In genomic region chr18:36179562-36180334, GRCh38 we compare ENCODE assay signal across 10 cellular contexts. TPM values are rescaled to one million over a fixed set of nuclear protein-coding genes. Genes with fewer than 3 reads are reported as not detected.
A peak's percentile ranks its signal among the peaks of the same experiment; 100 is the strongest.
DNase-seq lines count a peak whose midpoint lies in the region; ATAC-seq and TF ChIP-seq lines count a peak whose summit lies in the region.
"Had no signal": no experiment of that assay in that cellular context is flagged by ENCODE, and none has a peak within 500 bp of the region (broad histone marks: within the 10 kb centered on the region; RNA-seq: fewer than 3 reads in every experiment).

No MANE protein-coding gene starts in this region.

- TF ChIP-seq CTCF in CD8-positive, alpha-beta T cell (IDR thresholded peaks at IDR 0.05) = no peak
- TF ChIP-seq CTCF in fibroblast of lung (conservative IDR thresholded peaks at IDR 0.05 in 1 of 2, IDR thresholded peaks at IDR 0.05 in 1 of 2; ENCODE audit: low read depth in 1 of 2, low read length in 2 of 2) = no peak
- no peak for TF ChIP-seq CTCF in ovary (IDR thresholded peaks at IDR 0.05)
- TF ChIP-seq CTCF in BE2C (IDR thresholded peaks at IDR 0.05; ENCODE audit: low read depth, low read length) = no peak

- POLR2A ChIA-PET in CD8-positive, alpha-beta T cell (lab: Charles Lee) = interaction anchor here (1.0 kb wide), 2 partner anchors 51 to 206 kb away, joined by 3 read pairs; partner anchors contain the start of gene SLC39A6

- no peaks in the 10 kb centered on the region for H3K9me3 Mint-ChIP-seq in CD8-positive, alpha-beta T cell
- H3K9me3 Mint-ChIP-seq: stimulated activated naive CD8-positive, alpha-beta T cell treated with anti-CD3 and anti-CD28 coated beads, Interleukin-15, Interleukin-2, amounts not matched to agents 100 ng/mL and 50 ng/mL, for 24 hours had no signal

- peak overlapping the region; percentile 1 for H3K27ac Mint-ChIP-seq in CD8-positive, alpha-beta T cell
- H3K27ac Mint-ChIP-seq: stimulated activated naive CD8-positive, alpha-beta T cell treated with anti-CD3 and anti-CD28 coated beads, Interleukin-15, Interleukin-2, amounts not matched to agents 100 ng/mL and 50 ng/mL, for 24 hours had no signal

- peaks cover 3% of the 10 kb centered on the region for H3K36me3 ChIP-seq in CD8-positive, alpha-beta T cell (ENCODE audit: insufficient read depth, low read length)
- H3K36me3 ChIP-seq in fibroblast of lung (ENCODE audit: control insufficient read depth, insufficient read depth, low read length) (peaks cover 2% of the 10 kb centered on the region), ovary (no peaks in the 10 kb centered on the region), BE2C (no peaks in the 10 kb centered on the region)

- H3K4me2 ChIP-seq in fibroblast of lung (ENCODE audit: extremely low read depth, insufficient read depth, low read length) = peak overlapping the region; percentile 25

- intact Hi-C loops in CD8-positive, alpha-beta T cell (cut with DNase I, micrococcal nuclease) = no loop called here
- intact Hi-C loops in ovary (cut with DNase I) = loop anchor here in 1 of 4 donors (10.0 kb wide), 1 partner anchor 1275 kb away; no protein-coding TSS in a partner anchor

- no peak overlapping the region for H3K4me3 ChIP-seq in CD8-positive, alpha-beta T cell (ENCODE audit: low read depth, low read length)
- H3K4me3 ChIP-seq in fibroblast of lung (replicated peaks in 1 of 4; ENCODE audit: control extremely low read depth in 1 of 4, insufficient read depth in 1 of 4, low read depth in 3 of 4, low read length in 4 of 4) (no peak overlapping the region), ovary (no peak overlapping the region), BE2C (ENCODE audit: low read depth, low read length) (no peak overlapping the region)

- no peaks in the 10 kb centered on the region for H3K9me3 ChIP-seq in CD8-positive, alpha-beta T cell (ENCODE audit: low read length)
- H3K9me3 ChIP-seq in fibroblast of lung (ENCODE audit: control insufficient read depth, insufficient read depth, low read depth, low read length) (no peaks in the 10 kb centered on the region), ovary (no peaks in the 10 kb centered on the region), BE2C (no peaks in the 10 kb centered on the region)

- no peak for ATAC-seq in CD8-positive, alpha-beta T cell
- ATAC-seq in GM21360 (IDR thresholded peaks at IDR 0.05; ENCODE audit: unreplicated experiment) = no peak

- H3K27ac ChIP-seq in CD8-positive, alpha-beta T cell (ENCODE audit: low read depth, low read length) = no peak overlapping the region
- H3K27ac ChIP-seq in fibroblast of lung (ENCODE audit: insufficient read depth, low read length) = peak overlapping the region; percentile 22
- peak overlapping the region; percentile 53 to 87 for H3K27ac ChIP-seq in ovary

- H2AFZ ChIP-seq in fibroblast of lung (ENCODE audit: low read length) = no peak overlapping the region

- peaks cover 30% of the 10 kb centered on the region for H3K36me3 Mint-ChIP-seq in CD8-positive, alpha-beta T cell

- H3K4me1 Mint-ChIP-seq in CD8-positive, alpha-beta T cell (ENCODE audit: low read depth) = peaks cover 9% of the 10 kb centered on the region

- no peaks in the 10 kb centered on the region for H4K20me1 ChIP-seq in fibroblast of lung (ENCODE audit: control insufficient read depth, extremely low read depth, insufficient read depth, low read length)

- peaks cover 4% of the 10 kb centered on the region for H3K4me1 ChIP-seq in CD8-positive, alpha-beta T cell (ENCODE audit: insufficient read depth, low read length)
- H3K4me1 ChIP-seq in fibroblast of lung (ENCODE audit: control insufficient read depth, extremely low read depth, insufficient read depth, low read length) (peaks cover 7% of the 10 kb centered on the region), ovary (ENCODE audit: insufficient read depth) (peaks cover 14% of the 10 kb centered on the region), BE2C (no peaks in the 10 kb centered on the region)

- no peaks in the 10 kb centered on the region for H3K27me3 Mint-ChIP-seq in CD8-positive, alpha-beta T cell (ENCODE audit: low read depth)
- H3K27me3 Mint-ChIP-seq: stimulated activated naive CD8-positive, alpha-beta T cell treated with anti-CD3 and anti-CD28 coated beads, Interleukin-15, Interleukin-2, amounts not matched to agents 100 ng/mL and 50 ng/mL, for 24 hours had no signal

- H3K9ac ChIP-seq in fibroblast of lung (ENCODE audit: insufficient read depth, low read length) = no peak overlapping the region

- WGBS in ovary, 3 donors = 3 to 5% (median 3%) methylated on average over 7 of the region's 7 CpGs

- TF ChIP-seq POLR2A in ovary (IDR thresholded peaks at IDR 0.05) = no peak

- no peak for DNase-seq in CD8-positive, alpha-beta T cell
- DNase-seq in fibroblast of lung (ENCODE audit: low read depth in 2 of 2) = peak; percentile 84 to 93
- peak; percentile 97 to 100 (median 99) for DNase-seq in ovary
- DNase-seq in effector CD4-positive, alpha-beta T cell = no peak
- no peak for DNase-seq in NCI-H1436 treated with DMSO at 0.1 percent for 48 hours (lab: John Stamatoyannopoulos, UW)
- no peak for DNase-seq in BE2C
- DNase-seq: activated CD8-positive, alpha-beta memory T cell treated with anti-CD3 and anti-CD28 coated beads for 24 hours had no signal

- CTCF ChIA-PET in CD8-positive, alpha-beta T cell (lab: Charles Lee) = no interaction called here

- H3K79me2 ChIP-seq in fibroblast of lung (ENCODE audit: control insufficient read depth, insufficient read depth, low read length) = no peaks in the 10 kb centered on the region

- H3K4me3 Mint-ChIP-seq in CD8-positive, alpha-beta T cell = no peak overlapping the region
- H3K4me3 Mint-ChIP-seq: stimulated activated naive CD8-positive, alpha-beta T cell treated with anti-CD3 and anti-CD28 coated beads, Interleukin-15, Interleukin-2, amounts not matched to agents 100 ng/mL and 50 ng/mL, for 24 hours had no signal

- TF ChIP-seq EP300 in ovary (IDR thresholded peaks at IDR 0.05) = no peak

- H3K27me3 ChIP-seq in CD8-positive, alpha-beta T cell (ENCODE audit: insufficient read depth, low read length) = no peaks in the 10 kb centered on the region
- H3K27me3 ChIP-seq in fibroblast of lung (ENCODE audit: control insufficient read depth, insufficient read depth, low read length) (no peaks in the 10 kb centered on the region), ovary (no peaks in the 10 kb centered on the region), BE2C (no peaks in the 10 kb centered on the region)

TF ChIP-seq in PFSK-1, 5 proteins besides CTCF, POLR2A, EP300 and RAD21 (continues in another document):
- TF ChIP-seq SIN3A (IDR thresholded peaks at IDR 0.05; ENCODE audit: borderline replicate concordance, insufficient read depth, low read length) = no peak
- TF ChIP-seq REST (IDR thresholded peaks at IDR 0.05; ENCODE audit: insufficient read depth in 1 of 2, low read depth in 2 of 2, low read length in 2 of 2) = no peak
- no peak for TF ChIP-seq TAF1 (IDR thresholded peaks at IDR 0.05; ENCODE audit: borderline replicate concordance, insufficient read depth, low read length)
- TF ChIP-seq POLR2AphosphoS5 (IDR thresholded peaks at IDR 0.05; ENCODE audit: low read depth, low read length) = 0 out of 2 replicates have a peak, but pooled peaks have one; percentile 37

RNA-seq across cellular contexts. Expression of gene MOCOS, which starts 7.5 kb away (rescaled TPM):
- total RNA-seq in CD8-positive, alpha-beta T cell = not detected
- polyA plus RNA-seq in PFSK-1 (2012; ENCODE audit: insufficient read length, low read depth) = 24.9 TPM
- total RNA-seq in fibroblast of lung (9.0 and 13.9 TPM in 2 replicates), ovary (10 to 100 TPM in 4 of 7 donors, 1 to 10 TPM in 3; 5.4 to 35.5 (median 12.6) TPM)
- polyA plus RNA-seq in fibroblast of lung (2.0 TPM in 2 replicates), ovary (1 to 10 TPM; 6.8 to 7.7 TPM)
- polyA plus RNA-seq in fibroblast of lung (2012) = 1.9 and 2.3 TPM in 2 replicates
- polyA minus RNA-seq in fibroblast of lung (ENCODE audit: low replicate concordance) = 6.2 and 6.6 TPM in 2 replicates
- not detected for polyA plus RNA-seq in BE2C (2012; ENCODE audit: insufficient read depth, insufficient read length, low read depth)

RNA-seq across cellular contexts. Expression of gene ELP2, which starts 50.0 kb away (rescaled TPM):
- total RNA-seq in CD8-positive, alpha-beta T cell = 100 to 1,000 TPM; 212 to 222 TPM
- polyA plus RNA-seq in PFSK-1 (2012; ENCODE audit: insufficient read length, low read depth) = 67.5 TPM
- total RNA-seq in fibroblast of lung (135 and 309 TPM in 2 replicates), ovary (100 to 1,000 TPM in 6 of 7 donors, 10 to 100 TPM in 1; 63.6 to 144 (median 111) TPM)
- polyA plus RNA-seq in fibroblast of lung (72.4 and 96.6 TPM in 2 replicates), ovary (10 to 100 TPM; 70.9 to 91.7 TPM)
- polyA plus RNA-seq in fibroblast of lung (2012) = 73.0 and 76.0 TPM in 2 replicates
- polyA minus RNA-seq in fibroblast of lung (ENCODE audit: low replicate concordance) = 100 and 185 TPM in 2 replicates
- polyA plus RNA-seq in BE2C (2012; ENCODE audit: insufficient read depth, insufficient read length, low read depth) = 35.9 TPM

RNA-seq across cellular contexts. Expression of gene SLC39A6, which starts 50.6 kb away (rescaled TPM):
- 10 to 100 TPM; 12.3 to 14.4 TPM for total RNA-seq in CD8-positive, alpha-beta T cell
- polyA plus RNA-seq in PFSK-1 (2012; ENCODE audit: insufficient read length, low read depth) = 53.1 TPM
- total RNA-seq in fibroblast of lung (107 and 164 TPM in 2 replicates), ovary (10 to 100 TPM; 51.4 to 96.5 (median 57.2) TPM)
- polyA plus RNA-seq in fibroblast of lung (85.6 and 118 TPM in 2 replicates), ovary (10 to 100 TPM; 39.7 to 44.9 TPM)
- 44.9 and 63.2 TPM in 2 replicates for polyA plus RNA-seq in fibroblast of lung (2012)
- polyA minus RNA-seq in fibroblast of lung (ENCODE audit: low replicate concordance) = 35.6 and 36.6 TPM in 2 replicates
- 41.5 TPM for polyA plus RNA-seq in BE2C (2012; ENCODE audit: insufficient read depth, insufficient read length, low read depth)

Comparison
In these comparisons a context has a peak if more than half of its experiments do, and no peak if none do; other contexts are left out.
1. DNase-seq: peak in fibroblast of lung (2 of 2) and ovary (5 of 5); none in CD8-positive, alpha-beta T cell (0 of 7), effector CD4-positive, alpha-beta T cell (single experiment), NCI-H1436 treated with DMSO at 0.1 percent for 48 hours (single experiment) and BE2C (single experiment).